20 cellular contexts compared by ENCODE assay signal in genomic region chr12:127245437-127245836, GRCh38.
DNase-seq lines count a peak whose midpoint lies in the region; ATAC-seq, FAIRE-seq and TF ChIP-seq lines count a peak whose summit lies in the region.
"Had no signal": no experiment of that assay in that cellular context is flagged by ENCODE, and none has a peak within 500 bp of the region (broad histone marks: within the 10 kb centered on the region; RNA-seq: fewer than 3 reads in every experiment).

No MANE protein-coding gene starts in this region.

- H3K4me1 ChIP-seq in liver (ENCODE audit: control insufficient read depth in 4 of 4, insufficient read depth in 4 of 4, low read length in 3 of 4): peaks cover 3 to 35% (median 16%) of the 10 kb centered on the region in 4 donors
- no peaks in the 10 kb centered on the region for H3K4me1 ChIP-seq in HepG2 (ENCODE audit: insufficient read depth, low read length)
- no peaks in the 10 kb centered on the region for H3K4me1 ChIP-seq in prostate gland (replicated peaks)
- H3K4me1 ChIP-seq in Karpas-422 (ENCODE audit: low read length): no peaks in the 10 kb centered on the region
- H3K4me1 ChIP-seq: colonic mucosa, heart left ventricle, tibial nerve had no signal

- H3K36me3 ChIP-seq in liver (ENCODE audit: control insufficient read depth in 4 of 4, insufficient read depth in 3 of 4, low read depth in 1 of 4, low read length in 3 of 4) (no peaks in the 10 kb centered on the region), HepG2 (replicated peaks in 1 of 2; ENCODE audit: control insufficient read depth in 1 of 2, insufficient read depth in 2 of 2, low read length in 2 of 2) (no peaks in the 10 kb centered on the region), prostate gland (no peaks in the 10 kb centered on the region), Karpas-422 (ENCODE audit: insufficient read depth, low read length) (no peaks in the 10 kb centered on the region)
- H3K36me3 ChIP-seq: colonic mucosa, heart left ventricle, tibial nerve had no signal

- TF ChIP-seq POLR2A in HepG2 (IDR thresholded peaks at IDR 0.05; ENCODE audit: insufficient read depth in 1 of 2, low read depth in 2 of 2, low read length in 2 of 2) (no peak), prostate gland (IDR thresholded peaks at IDR 0.05) (no peak)

- TF ChIP-seq RAD21 in liver (IDR thresholded peaks at IDR 0.05) (no peak), HepG2 (CRISPR knock-in tag; IDR thresholded peaks at IDR 0.05) (no peak)

- H3K9ac ChIP-seq in liver (ENCODE audit: low read depth in 1 of 2, low read length in 2 of 2): no peak overlapping the region
- H3K9ac ChIP-seq in HepG2 (ENCODE audit: insufficient read depth, low read depth, low read length): no peak overlapping the region
- H3K9ac ChIP-seq in Karpas-422 (ENCODE audit: low read length): no peak overlapping the region

- in situ Hi-C loops in HepG2 (cut with HindIII; ENCODE audit: extremely low pct_ligation_motif_present, low pct_unique_long_range_greater_than_20kb): no loop called here

- H3K27ac ChIP-seq in liver (ENCODE audit: low read depth in 1 of 2, low read length in 2 of 2): peak overlapping the region; percentile 25 to 49
- no peak overlapping the region for H3K27ac ChIP-seq in HepG2 (ENCODE audit: extremely low read length, insufficient read depth, low read length)
- H3K27ac ChIP-seq in prostate gland: no peak overlapping the region
- no peak overlapping the region for H3K27ac ChIP-seq in Karpas-422 (ENCODE audit: low read length)
- H3K27ac ChIP-seq: colonic mucosa, heart left ventricle, tibial nerve had no signal

- H3K27me3 ChIP-seq in liver (ENCODE audit: control insufficient read depth in 4 of 4, insufficient read depth in 4 of 4, low read length in 3 of 4): no peaks in the 10 kb centered on the region
- no peaks in the 10 kb centered on the region for H3K27me3 ChIP-seq in HepG2 (ENCODE audit: control insufficient read depth in 1 of 2, insufficient read depth in 2 of 2, low read length in 2 of 2)
- H3K27me3 ChIP-seq in prostate gland (replicated peaks; ENCODE audit: insufficient read depth): peaks cover 5% of the 10 kb centered on the region
- H3K27me3 ChIP-seq in Karpas-422 (ENCODE audit: low read length): no peaks in the 10 kb centered on the region
- H3K27me3 ChIP-seq: colonic mucosa, tibial nerve had no signal

- ATAC-seq in HepG2 (no peak), HG03520 (IDR thresholded peaks at IDR 0.05; ENCODE audit: unreplicated experiment) (no peak)
- ATAC-seq: activated CD4-positive, CD25-positive, alpha-beta regulatory T cell treated with anti-CD3 and anti-CD28 coated beads, Interleukin-2, amount 50 U/mL, for 24 hours; heart left ventricle had no signal

- CTCF ChIA-PET in HepG2 (lab: Yijun Ruan, JAX; ENCODE audit: low intra/inter-chr PET ratio, low total read pairs): no interaction called here

- H4K20me1 ChIP-seq in HepG2 (ENCODE audit: insufficient read depth, low read length): no peaks in the 10 kb centered on the region
- H4K20me1 ChIP-seq in Karpas-422 (ENCODE audit: insufficient read depth, low read depth, low read length): no peaks in the 10 kb centered on the region

- no peak for TF ChIP-seq EP300 in HepG2 (IDR thresholded peaks at IDR 0.05; ENCODE audit: low read depth in 2 of 2, low read length in 2 of 2)
- no peak for TF ChIP-seq EP300 in HepG2 (CRISPR knock-in tag; IDR thresholded peaks at IDR 0.05; ENCODE audit: borderline replicate concordance)

- H3K79me2 ChIP-seq in HepG2 (ENCODE audit: insufficient read depth, low read length) (no peaks in the 10 kb centered on the region), Karpas-422 (ENCODE audit: low read length) (no peaks in the 10 kb centered on the region)

- no peak overlapping the region for H2AFZ ChIP-seq in HepG2 (ENCODE audit: low read length)
- H2AFZ ChIP-seq in Karpas-422 (ENCODE audit: low read length): no peak overlapping the region

- no peak for FAIRE-seq in HepG2 (lab: Jason Lieb, UNC)
- FAIRE-seq: A204.1, endometrium, GM19239, islet of Langerhans had no signal

- no peak for TF ChIP-seq CTCF in liver (IDR thresholded peaks at IDR 0.05; ENCODE audit: low read depth, low read length, missing input control)
- no peak for TF ChIP-seq CTCF in HepG2 (CRISPR knock-in tag; IDR thresholded peaks at IDR 0.05)
- no peak for TF ChIP-seq CTCF in prostate gland (IDR thresholded peaks at IDR 0.05)

- POLR2A ChIA-PET in HepG2 (lab: Yijun Ruan, JAX): no interaction called here

- no peaks in the 10 kb centered on the region for H3K9me2 ChIP-seq in Karpas-422 (replicated peaks; ENCODE audit: insufficient read depth, low read length)

- H3K4me3 ChIP-seq in liver (ENCODE audit: low read depth in 1 of 3, low read length in 3 of 3): no peak overlapping the region
- no peak overlapping the region for H3K4me3 ChIP-seq in HepG2 (replicated peaks in 1 of 3; ENCODE audit: insufficient read depth in 1 of 3, low read depth in 2 of 3, low read length in 3 of 3)
- no peak overlapping the region for H3K4me3 ChIP-seq in prostate gland
- no peak overlapping the region for H3K4me3 ChIP-seq in Karpas-422 (ENCODE audit: low read length)
- H3K4me3 ChIP-seq: colonic mucosa, heart left ventricle, tibial nerve had no signal

- H3K9me3 ChIP-seq in liver (ENCODE audit: control insufficient read depth in 4 of 4, low read length in 3 of 4): no peaks in the 10 kb centered on the region
- peaks cover 57% of the 10 kb centered on the region for H3K9me3 ChIP-seq in HepG2 (ENCODE audit: low read length)
- no peaks in the 10 kb centered on the region for H3K9me3 ChIP-seq in prostate gland
- peaks cover 7% of the 10 kb centered on the region for H3K9me3 ChIP-seq in Karpas-422 (ENCODE audit: low read length)
- H3K9me3 ChIP-seq: colonic mucosa, heart left ventricle, tibial nerve had no signal

- WGBS in liver: 53% methylated on average over 2 of the region's 2 CpGs
- 27% methylated on average over 2 of the region's 2 CpGs for WGBS in HepG2 (ENCODE audit: low lambda C conversion rate)
- WGBS in prostate gland: 69% methylated on average over 2 of the region's 2 CpGs

- H3K4me2 ChIP-seq in HepG2 (ENCODE audit: low read depth, low read length) (no peak overlapping the region), Karpas-422 (ENCODE audit: low read depth, low read length, poor library complexity, severe bottlenecking) (no peak overlapping the region)

- BruUV-seq in HepG2 (replicated peaks; lab: Mats Ljungman, UMichigan): no TSS peak

- DNase-seq in HepG2 (ENCODE audit: low spot score) (no peak), astrocyte of the hippocampus (ENCODE audit: low read depth, low spot score) (peak; percentile 44), glomerular visceral epithelial cell (ENCODE audit: extremely low spot score) (peak; percentile 61), prostate gland (ENCODE audit: low spot score) (no peak), Karpas-422 (no peak)
- DNase-seq in activated CD4-positive, CD25-positive, alpha-beta regulatory T cell (lab: John Stamatoyannopoulos, UW): no peak
- DNase-seq: colonic mucosa; heart left ventricle; NCI-H2081; NCI-H524; nephron progenitor cell; stimulated activated naive CD4-positive, alpha-beta T cell had no signal

- intact Hi-C loops in HepG2 (cut with micrococcal nuclease; ENCODE audit: unreplicated experiment): no loop called here
- intact Hi-C loops in prostate gland (cut with DNase I): no loop called here

TF ChIP-seq in liver, 16 proteins besides CTCF, POLR2A, EP300 and RAD21:
- no peak for TF ChIP-seq FOXA1 (IDR thresholded peaks at IDR 0.05)
- no peak for TF ChIP-seq JUND (IDR thresholded peaks at IDR 0.05)
- peak; percentile 28 for TF ChIP-seq ZBTB33 (IDR thresholded peaks at IDR 0.05)
- TF ChIP-seq HNF4A (conservative IDR thresholded peaks at IDR 0.05): peak in 1 of 2 donors; percentile 10

TF ChIP-seq in HepG2, 621 proteins besides CTCF, POLR2A, EP300 and RAD21:
- no peak for TF ChIP-seq ZMYM4 (CRISPR knock-in tag; IDR thresholded peaks at IDR 0.05)
- no peak for TF ChIP-seq ZNF878 (CRISPR knock-in tag; IDR thresholded peaks at IDR 0.05)
- TF ChIP-seq SP2 (CRISPR knock-in tag; IDR thresholded peaks at IDR 0.05): no peak
- TF ChIP-seq ZNF253 (CRISPR knock-in tag; IDR thresholded peaks at IDR 0.05; ENCODE audit: borderline replicate concordance): no peak

Comparison
In these comparisons a context has a peak if more than half of its experiments do, and no peak if none do; other contexts are left out.
1. H3K27ac ChIP-seq: peak in liver (2 of 2); none in HepG2 (single experiment), prostate gland (0 of 2) and Karpas-422 (single experiment).
2. DNase-seq: peak in astrocyte of the hippocampus (single experiment) and glomerular visceral epithelial cell (single experiment); none in HepG2 (single experiment), prostate gland (single experiment), Karpas-422 (single experiment) and activated CD4-positive, CD25-positive, alpha-beta regulatory T cell (0 of 4).